11 cellular contexts compared by ENCODE assay signal in genomic region chr20:11216451-11217314, GRCh38.
DNase-seq lines count a peak whose midpoint lies in the region; ATAC-seq and TF ChIP-seq lines count a peak whose summit lies in the region.
"Had no signal": no experiment of that assay in that cellular context is flagged by ENCODE, and none has a peak within 500 bp of the region (broad histone marks: within the 10 kb centered on the region; RNA-seq: fewer than 3 reads in every experiment).

No MANE protein-coding gene starts in this region.

- H3K23ac ChIP-seq in mesendoderm (ENCODE audit: low read length), result no peak overlapping the region

- no peak overlapping the region for H2AK5ac ChIP-seq in mesendoderm (ENCODE audit: low read length)

- intact Hi-C loops in A673 (cut with micrococcal nuclease; ENCODE audit: unreplicated experiment), result no loop called here
- intact Hi-C loops in posterior vena cava (cut with DNase I), result no loop called here

- no TSS peak for BruUV-seq in A673 (replicated peaks; lab: Mats Ljungman, UMichigan)

- DNase-seq in A673 (ENCODE audit: low spot score) (peak; percentile 39), LNCaP clone FGC (ENCODE audit: low read depth) (peak; percentile 72), fibroblast of gingiva (ENCODE audit: low read depth) (peak; percentile 50), mesendoderm (no peak), posterior vena cava (ENCODE audit: low spot score) (no peak), NCI-H1417 treated with DMSO at 0.1 percent for 48 hours (lab: John Stamatoyannopoulos, UW) (no peak)
- DNase-seq: activated B cell treated with CpG ODN at 0.5 μM for 24 hours, gastrocnemius medialis had no signal

- TF ChIP-seq CTCF in A673 (conservative IDR thresholded peaks at IDR 0.05; ENCODE audit: low read depth, low read length) (no peak), LNCaP clone FGC (IDR thresholded peaks at IDR 0.05; ENCODE audit: control insufficient read depth, extremely low read depth, insufficient read depth) (no peak)

- WGBS in mesendoderm (ENCODE audit: extremely low coverage, insufficient coverage, low lambda C conversion rate), result no CpG with 5 or more reads among the region's 7 CpGs

- no peak overlapping the region for H3K4me2 ChIP-seq in mesendoderm (ENCODE audit: low read length)

- no peak overlapping the region for H3K56ac ChIP-seq in mesendoderm (ENCODE audit: low read length)

- H3K79me2 ChIP-seq in mesendoderm (ENCODE audit: control insufficient read depth, insufficient read depth, low read length), result no peaks in the 10 kb centered on the region

- H3K4me3 ChIP-seq in A673 (ENCODE audit: low read depth, low read length, poor library complexity, severe bottlenecking) (no peak overlapping the region), LNCaP clone FGC (ENCODE audit: low read depth, low read length) (no peak overlapping the region), mesendoderm (ENCODE audit: low read length) (no peak overlapping the region)
- H3K4me3 ChIP-seq: gastrocnemius medialis had no signal

- H3K27ac ChIP-seq in A673 (ENCODE audit: low read depth, low read length, poor library complexity, severe bottlenecking) (peak overlapping the region; percentile 14), mesendoderm (ENCODE audit: low read depth, low read length) (no peak overlapping the region)
- H3K27ac ChIP-seq: gastrocnemius medialis had no signal

- CTCF ChIA-PET in A673 (lab: Charles Lee), result interaction anchor here (0.7 kb wide), 1 partner anchor 280 kb away, joined by 4 read pairs; no protein-coding TSS in a partner anchor

- H2BK120ac ChIP-seq in mesendoderm (ENCODE audit: low read depth, low read length), result peak overlapping the region; percentile 73

- no peak overlapping the region for H3K9ac ChIP-seq in mesendoderm (ENCODE audit: low read length)

- POLR2A ChIA-PET in A673 (lab: Charles Lee; ENCODE audit: low non-redundant PET), result no interaction called here

- H2BK5ac ChIP-seq in mesendoderm (ENCODE audit: low read length), result no peak overlapping the region

- ATAC-seq in HG02870 (IDR thresholded peaks at IDR 0.05; ENCODE audit: unreplicated experiment), result no peak
- ATAC-seq in GM21619 (IDR thresholded peaks at IDR 0.05; ENCODE audit: unreplicated experiment), result no peak
- ATAC-seq: gastrocnemius medialis, HCT116 had no signal

- H3K4me1 ChIP-seq in A673 (ENCODE audit: insufficient read depth, low read length, poor library complexity, severe bottlenecking), result peaks cover 36% of the 10 kb centered on the region
- peaks cover 12% of the 10 kb centered on the region for H3K4me1 ChIP-seq in mesendoderm (ENCODE audit: control insufficient read depth, low read depth, low read length)

- H3K27me3 ChIP-seq in A673 (replicated peaks; ENCODE audit: insufficient read depth, low read depth, low read length, poor library complexity) (no peaks in the 10 kb centered on the region), mesendoderm (ENCODE audit: insufficient read depth, low read length, poor library complexity) (no peaks in the 10 kb centered on the region)
- H3K27me3 ChIP-seq: gastrocnemius medialis had no signal

- H2BK15ac ChIP-seq in mesendoderm (replicated peaks; ENCODE audit: low read depth), result no peak overlapping the region

- no peaks in the 10 kb centered on the region for H3K36me3 ChIP-seq in A673 (ENCODE audit: insufficient read depth, low read length, poor library complexity, severe bottlenecking)
- no peaks in the 10 kb centered on the region for H3K36me3 ChIP-seq in mesendoderm (ENCODE audit: control insufficient read depth, insufficient read depth, low read length)
- H3K36me3 ChIP-seq: gastrocnemius medialis had no signal

- H3K4ac ChIP-seq in mesendoderm (ENCODE audit: low read depth, low read length), result no peak overlapping the region

- no peaks in the 10 kb centered on the region for H3K9me3 ChIP-seq in A673 (ENCODE audit: low read depth, low read length, poor library complexity, severe bottlenecking)
- H3K9me3 ChIP-seq: gastrocnemius medialis had no signal

- no peak overlapping the region for H4K5ac ChIP-seq in mesendoderm (ENCODE audit: low read length)

- H4K8ac ChIP-seq in mesendoderm (ENCODE audit: low read depth, low read length), result no peak overlapping the region

- peak overlapping the region; percentile 92 for H3K18ac ChIP-seq in mesendoderm (ENCODE audit: low read length)

- no peaks in the 10 kb centered on the region for H3K79me1 ChIP-seq in mesendoderm (ENCODE audit: low read length)

Comparison
In these comparisons a context has a peak if more than half of its experiments do, and no peak if none do; other contexts are left out.
1. DNase-seq: peak in A673 (single experiment), LNCaP clone FGC (single experiment) and fibroblast of gingiva (single experiment); none in mesendoderm (single experiment), posterior vena cava (single experiment) and NCI-H1417 treated with DMSO at 0.1 percent for 48 hours (single experiment).